ENCODE assay signal across 21 cellular contexts in genomic region chr2:215617060-215617824, GRCh38.
DNase-seq lines count a peak whose midpoint lies in the region; ATAC-seq, FAIRE-seq and TF ChIP-seq lines count a peak whose summit lies in the region.
"Had no signal": no experiment of that assay in that cellular context is flagged by ENCODE, and none has a peak within 500 bp of the region (broad histone marks: within the 10 kb centered on the region; RNA-seq: fewer than 3 reads in every experiment).

No MANE protein-coding gene starts in this region.

- H3K4me3 ChIP-seq in A549 (no peak overlapping the region), HUES48 (ENCODE audit: low read depth, low read length) (no peak overlapping the region), K562 (no peak overlapping the region), trophoblast cell (ENCODE audit: low read depth, low read length) (no peak overlapping the region), left lung (no peak overlapping the region)
- H3K4me3 ChIP-seq: GM23248, HAP-1, Peyer's patch had no signal

- peak overlapping the region; percentile 68 to 72; a peak in 4 of 6 replicates for H3K27ac ChIP-seq in A549
- peak overlapping the region; percentile 32 for H3K27ac ChIP-seq in HUES48 (ENCODE audit: low read depth, low read length)
- H3K27ac ChIP-seq in K562 (ENCODE audit: extremely low read depth, low read depth, low read length) = no peak overlapping the region
- peak overlapping the region; percentile 67 for H3K27ac ChIP-seq in trophoblast cell (ENCODE audit: low read depth, low read length)
- no peak overlapping the region for H3K27ac ChIP-seq in left lung
- no peak overlapping the region for H3K27ac ChIP-seq in foreskin keratinocyte
- H3K27ac ChIP-seq: GM23248, Peyer's patch had no signal

- peak overlapping the region; percentile 16 for H4K91ac ChIP-seq in trophoblast cell (ENCODE audit: low read depth, low read length)

- no peak overlapping the region for H3K18ac ChIP-seq in trophoblast cell (ENCODE audit: low read length)

- H3K9ac ChIP-seq in HUES48 (ENCODE audit: low read depth, low read length) (no peak overlapping the region), K562 (ENCODE audit: insufficient read depth in 1 of 2, low read depth in 2 of 2, low read length in 2 of 2) (no peak overlapping the region), trophoblast cell (ENCODE audit: low read length) (no peak overlapping the region)
- H3K9ac ChIP-seq: GM23248 had no signal

- TF ChIP-seq EP300 in A549 (IDR thresholded peaks at IDR 0.05) (no peak), K562 (IDR thresholded peaks at IDR 0.05; ENCODE audit: low read length) (no peak)

- no peak for TF ChIP-seq RAD21 in A549 (conservative IDR thresholded peaks at IDR 0.05 in 1 of 2, IDR thresholded peaks at IDR 0.05 in 1 of 2)
- TF ChIP-seq RAD21 in K562 (CRISPR knock-in tag; conservative IDR thresholded peaks at IDR 0.05 in 1 of 2, IDR thresholded peaks at IDR 0.05 in 1 of 2) = no peak

- DNase-seq in A549 (ENCODE audit: low read depth in 1 of 2, low spot score in 1 of 2) (peak in 1 of 2 experiments; percentile 24), K562 (ENCODE audit: extremely low read depth in 1 of 4, low spot score in 3 of 4) (no peak), trophoblast cell (peak; percentile 41 to 87), left lung (no peak), foreskin melanocyte (no peak), foreskin keratinocyte (no peak)
- DNase-seq: DND-41, GM23248, Karpas-422, NCI-H1048, NCI-H1417 treated with DMSO at 0.1 percent for 48 hours, NCI-H2029, NCI-H345, NCI-H524, NCI-H774, Peyer's patch had no signal

- peaks cover 59% of the 10 kb centered on the region for H3K79me1 ChIP-seq in trophoblast cell (ENCODE audit: low read length)

- peak overlapping the region; percentile 93 for H2BK120ac ChIP-seq in trophoblast cell (ENCODE audit: insufficient read depth, low read length, poor library complexity)

- WGBS in A549 (ENCODE audit: missing lambda C conversion rate) = 47% methylated on average over 4 of the region's 4 CpGs
- WGBS in K562 (ENCODE audit: insufficient coverage, low coverage, missing lambda C conversion rate) = 58% methylated on average over 4 of the region's 4 CpGs
- no CpG with 5 or more reads among the region's 4 CpGs for WGBS in trophoblast cell (ENCODE audit: extremely low coverage, insufficient coverage, insufficient read length)

- no peak overlapping the region for H4K12ac ChIP-seq in trophoblast cell (ENCODE audit: low read depth, low read length)

- peak overlapping the region; percentile 21 for H4K8ac ChIP-seq in trophoblast cell (ENCODE audit: low read depth, low read length)

- in situ Hi-C loops in K562 (cut with MboI) = no loop called here

- ATAC-seq in A549 (no peak), K562 (no peak), left lung (no peak), foreskin keratinocyte (no peak)
- ATAC-seq: SK-N-SH treated with all-trans-retinoic acid at 6 μM for 48 hours had no signal

- intact Hi-C loops in K562 (cut with micrococcal nuclease) = loop anchor here (10.0 kb wide), 1 partner anchor 112 kb away; no protein-coding TSS in a partner anchor
- intact Hi-C loops in left lung (cut with DNase I) = no loop called here

- H3K14ac ChIP-seq in trophoblast cell (ENCODE audit: low read length) = peak overlapping the region; percentile 8

- H3K4me2 ChIP-seq in A549 (no peak overlapping the region), K562 (ENCODE audit: insufficient read depth, low read length) (no peak overlapping the region), trophoblast cell (ENCODE audit: low read length) (no peak overlapping the region)

- TF ChIP-seq POLR2A in A549 (IDR thresholded peaks at IDR 0.05; ENCODE audit: low read length) (no peak), K562 (conservative IDR thresholded peaks at IDR 0.05) (no peak)

- FAIRE-seq in A549 (lab: Jason Lieb, UNC) (no peak), K562 (lab: Jason Lieb, UNC) (no peak)
- FAIRE-seq: A204.1, GM12891 had no signal

- no peaks in the 10 kb centered on the region for H3K9me1 ChIP-seq in K562 (ENCODE audit: control insufficient read depth, insufficient read depth, low read length)

- no peak overlapping the region for H3K23ac ChIP-seq in trophoblast cell (ENCODE audit: low read length)

- no peaks in the 10 kb centered on the region for H4K20me1 ChIP-seq in K562 (replicated peaks; ENCODE audit: control insufficient read depth, insufficient read depth, low read length)

- H3K4ac ChIP-seq in trophoblast cell (ENCODE audit: low read depth, low read length) = peak overlapping the region; percentile 3

- H2BK12ac ChIP-seq in trophoblast cell (ENCODE audit: low read length) = peak overlapping the region; percentile 39

- CTCF ChIA-PET in A549 (lab: Yijun Ruan, JAX) (interaction anchor here (1.0 kb wide), 1 partner anchor 10 kb away, joined by 3 read pairs; no protein-coding TSS in a partner anchor), K562 (lab: Yijun Ruan, JAX; ENCODE audit: low intra/inter-chr PET ratio) (no interaction called here)

- H3K79me2 ChIP-seq in K562 (ENCODE audit: control insufficient read depth, insufficient read depth, low read length) (no peaks in the 10 kb centered on the region), trophoblast cell (ENCODE audit: control insufficient read depth, insufficient read depth, low read length, poor library complexity) (peaks cover 14% of the 10 kb centered on the region)

- TF ChIP-seq CTCF in A549 (IDR thresholded peaks at IDR 0.05) (no peak), K562 (IDR thresholded peaks at IDR 0.05 in 2 of 3, conservative IDR thresholded peaks at IDR 0.05 in 1 of 3; ENCODE audit: insufficient read depth in 2 of 3, low read depth in 1 of 3, low read length in 3 of 3) (no peak), left lung (IDR thresholded peaks at IDR 0.05) (no peak), foreskin keratinocyte (conservative IDR thresholded peaks at IDR 0.05) (no peak)

- H2AFZ ChIP-seq in K562 (ENCODE audit: low read depth, low read length) (no peak overlapping the region), trophoblast cell (ENCODE audit: insufficient read depth, low read length, poor library complexity) (no peak overlapping the region)
- H2AFZ ChIP-seq: GM23248 had no signal

- no peaks in the 10 kb centered on the region for H3K36me3 ChIP-seq in HUES48 (ENCODE audit: control insufficient read depth, insufficient read depth, low read length)
- H3K36me3 ChIP-seq in K562 (ENCODE audit: control insufficient read depth, insufficient read depth, low read length) = no peaks in the 10 kb centered on the region
- H3K36me3 ChIP-seq in trophoblast cell (ENCODE audit: control insufficient read depth in 1 of 2, insufficient read depth in 2 of 2, low read length in 2 of 2) = peaks cover 0 to 9% of the 10 kb centered on the region in 2 experiments
- H3K36me3 ChIP-seq in left lung = no peaks in the 10 kb centered on the region
- H3K36me3 ChIP-seq: HAP-1, Peyer's patch had no signal

- POLR2A ChIA-PET in A549 (lab: Yijun Ruan, JAX) = no interaction called here
- POLR2A ChIA-PET in K562 (lab: Yijun Ruan, JAX) = no interaction called here

- H3K27me3 ChIP-seq in HUES48 (ENCODE audit: control insufficient read depth, insufficient read depth, low read length) = no peaks in the 10 kb centered on the region
- H3K27me3 ChIP-seq in K562 (ENCODE audit: control insufficient read depth in 2 of 2, insufficient read depth in 2 of 2, low read length in 2 of 2) = no peaks in the 10 kb centered on the region
- no peaks in the 10 kb centered on the region for H3K27me3 ChIP-seq in trophoblast cell (ENCODE audit: insufficient read depth, low read length)
- H3K27me3 ChIP-seq in left lung = no peaks in the 10 kb centered on the region
- no peaks in the 10 kb centered on the region for H3K27me3 ChIP-seq in foreskin keratinocyte
- H3K27me3 ChIP-seq: Peyer's patch had no signal

- BruUV-seq in K562 (replicated peaks; lab: Mats Ljungman, UMichigan) = no TSS peak

- H3K4me1 ChIP-seq in A549 (peaks cover 40% of the 10 kb centered on the region), HUES48 (ENCODE audit: control insufficient read depth, insufficient read depth, low read length) (peaks cover 26% of the 10 kb centered on the region), K562 (replicated peaks in 1 of 2; ENCODE audit: control insufficient read depth in 2 of 2, insufficient read depth in 2 of 2, low read length in 2 of 2) (peaks cover 3 to 21% of the 10 kb centered on the region in 2 experiments; a peak in 4 of 5 replicates), trophoblast cell (ENCODE audit: control insufficient read depth in 1 of 2, insufficient read depth in 2 of 2, low read length in 2 of 2) (peaks cover 22 to 34% of the 10 kb centered on the region in 2 experiments), left lung (peaks cover 3 to 26% of the 10 kb centered on the region in 2 donors), foreskin keratinocyte (peaks cover 27% of the 10 kb centered on the region)
- H3K4me1 ChIP-seq: Peyer's patch had no signal

- H3K9me3 ChIP-seq in A549 = no peaks in the 10 kb centered on the region
- peaks cover 9% of the 10 kb centered on the region for H3K9me3 ChIP-seq in HUES48 (ENCODE audit: control insufficient read depth, insufficient read depth, low read length)
- H3K9me3 ChIP-seq in K562 (replicated peaks; ENCODE audit: control insufficient read depth, insufficient read depth, low read depth, low read length) = peaks cover 3% of the 10 kb centered on the region
- H3K9me3 ChIP-seq in trophoblast cell (ENCODE audit: insufficient read depth, low read depth, low read length) = peaks cover 3% of the 10 kb centered on the region
- H3K9me3 ChIP-seq in left lung = no peaks in the 10 kb centered on the region
- H3K9me3 ChIP-seq: HAP-1, Peyer's patch had no signal

- peak overlapping the region; percentile 7 for H2AK5ac ChIP-seq in trophoblast cell (ENCODE audit: low read length)

- peak overlapping the region; percentile 86 for H2BK5ac ChIP-seq in trophoblast cell (ENCODE audit: low read depth, low read length, poor library complexity)

TF ChIP-seq in A549, 52 proteins besides CTCF, POLR2A, EP300 and RAD21:
- TF ChIP-seq HOXB13 (CRISPR knock-in tag; IDR thresholded peaks at IDR 0.05; ENCODE audit: low read depth) (no peak), GATA3 (IDR thresholded peaks at IDR 0.05; ENCODE audit: borderline replicate concordance) (peak; percentile 85), CEBPB (IDR thresholded peaks at IDR 0.05) (no peak), HOXA7 (CRISPR knock-in tag; IDR thresholded peaks at IDR 0.05) (no peak)

TF ChIP-seq in K562, 482 proteins besides CTCF, POLR2A, EP300 and RAD21 (continues in another document):
- no peak for TF ChIP-seq YY1 (IDR thresholded peaks at IDR 0.05; ENCODE audit: borderline replicate concordance in 1 of 3, control insufficient read depth in 1 of 3, extremely low read depth in 1 of 3, insufficient read depth in 3 of 3, insufficient read length in 1 of 3, insufficient replicate concordance in 2 of 3, low read depth in 1 of 3, low read length in 2 of 3)
- TF ChIP-seq HIVEP1 (CRISPR knock-in tag; IDR thresholded peaks at IDR 0.05) = no peak
- TF ChIP-seq IRF1 (CRISPR knock-in tag; IDR thresholded peaks at IDR 0.05; ENCODE audit: borderline replicate concordance) = no peak

Comparison
In these comparisons a context has a peak if more than half of its experiments do, and no peak if none do; other contexts are left out.
1. DNase-seq: peak in trophoblast cell (2 of 2); none in K562 (0 of 4), left lung (0 of 2), foreskin melanocyte (single experiment) and foreskin keratinocyte (0 of 2).
2. H3K27ac ChIP-seq: peak in A549 (2 of 2), HUES48 (single experiment) and trophoblast cell (single experiment); none in K562 (single experiment), left lung (0 of 2) and foreskin keratinocyte (single experiment).